ENCODE assay signal across 11 cellular contexts in genomic region chr15:77066961-77067690, GRCh38. TPM values are rescaled to one million over a fixed set of nuclear protein-coding genes. Genes with fewer than 3 reads are reported as not detected.
DNase-seq lines count a peak whose midpoint lies in the region; ATAC-seq, FAIRE-seq and TF ChIP-seq lines count a peak whose summit lies in the region.
"Had no signal": no experiment of that assay in that cellular context is flagged by ENCODE, and none has a peak within 500 bp of the region (broad histone marks: within the 10 kb centered on the region; RNA-seq: fewer than 3 reads in every experiment).

No MANE protein-coding gene starts in this region.

- H3K4me3 Mint-ChIP-seq in naive thymus-derived CD8-positive, alpha-beta T cell: peak overlapping the region in 2 of 10 donors; percentile 6 to 50

- no peaks in the 10 kb centered on the region for H3K36me3 ChIP-seq in small intestine (ENCODE audit: control insufficient read depth in 2 of 2, insufficient read depth in 2 of 2, low read length in 2 of 2)

- no peak overlapping the region for H3K4me3 ChIP-seq in fibroblast of villous mesenchyme (ENCODE audit: low read depth, low read length)
- H3K4me3 ChIP-seq in small intestine (ENCODE audit: low read depth in 1 of 2, low read length in 2 of 2): no peak overlapping the region

- no peaks in the 10 kb centered on the region for H3K9me3 ChIP-seq in small intestine (ENCODE audit: control insufficient read depth, low read depth)

- no peak for TF ChIP-seq CTCF in fibroblast of villous mesenchyme (IDR thresholded peaks at IDR 0.05; ENCODE audit: insufficient read depth, low read depth, low read length)

- ATAC-seq in naive thymus-derived CD8-positive, alpha-beta T cell: no peak
- no peak for ATAC-seq in GM19452 (IDR thresholded peaks at IDR 0.05; ENCODE audit: unreplicated experiment)

- no peaks in the 10 kb centered on the region for H3K36me3 Mint-ChIP-seq in naive thymus-derived CD8-positive, alpha-beta T cell

- POLR2A ChIA-PET in naive thymus-derived CD8-positive, alpha-beta T cell (lab: Charles Lee): interaction anchor here (0.7 to 1.3 kb wide), 2 partner anchors 10 to 200 kb away, joined by 3 to 5 read pairs; no protein-coding TSS in a partner anchor

- no peaks in the 10 kb centered on the region for H3K27me3 ChIP-seq in small intestine (ENCODE audit: control insufficient read depth in 2 of 2, insufficient read depth in 2 of 2, low read length in 2 of 2)

- no peaks in the 10 kb centered on the region for H3K9me3 Mint-ChIP-seq in naive thymus-derived CD8-positive, alpha-beta T cell

- peak overlapping the region in 2 of 10 donors; percentile 12 to 54 for H3K27ac Mint-ChIP-seq in naive thymus-derived CD8-positive, alpha-beta T cell

- no peaks in the 10 kb centered on the region for H3K27me3 Mint-ChIP-seq in naive thymus-derived CD8-positive, alpha-beta T cell

- peak overlapping the region; percentile 43 to 63 for H3K27ac ChIP-seq in small intestine (ENCODE audit: low read depth in 1 of 2, low read length in 1 of 2)

- WGBS in small intestine, 3 donors: 15 to 55% (median 40%) methylated on average over 4 of the region's 4 CpGs

- peak; percentile 64 for FAIRE-seq in small intestine (lab: Jason Lieb, UNC)
- FAIRE-seq: endometrium, GM12892 had no signal

- H3K4me1 ChIP-seq in small intestine (ENCODE audit: control insufficient read depth in 2 of 2, insufficient read depth in 1 of 2, low read depth in 1 of 2, low read length in 1 of 2): peaks cover 3 to 6% of the 10 kb centered on the region in 2 donors

- DNase-seq in NCI-H1417 (lab: John Stamatoyannopoulos, UW) (peak in 2 of 3 experiments; percentile 9 to 58), NCI-H1417 treated with DMSO at 0.1 percent for 48 hours (lab: John Stamatoyannopoulos, UW) (no peak), OCI-M1 (lab: John Stamatoyannopoulos, UW) (peak; percentile 31), fibroblast of villous mesenchyme (ENCODE audit: low read depth) (peak; percentile 82), small intestine (peak; percentile 97), ureter (ENCODE audit: low spot score) (no peak)
- DNase-seq in naive thymus-derived CD8-positive, alpha-beta T cell: no peak
- DNase-seq: activated T-cell treated with anti-CD3 and anti-CD28 coated beads for 4 hours had no signal

- peaks cover 26 to 77% (median 59%) of the 10 kb centered on the region in 4 donors for H3K4me1 Mint-ChIP-seq in naive thymus-derived CD8-positive, alpha-beta T cell

RNA-seq across cellular contexts. Expression of gene TSPAN3, which starts 3.8 kb away (rescaled TPM):
- total RNA-seq in fibroblast of villous mesenchyme: 136 and 203 TPM in 2 replicates
- 100 to 1,000 TPM; 263 to 352 (median 334) TPM for polyA plus RNA-seq in small intestine
- total RNA-seq in ureter: 166 TPM
- 10 to 100 TPM; 36.6 to 36.8 TPM for total RNA-seq in naive thymus-derived CD8-positive, alpha-beta T cell
- 100 to 1,000 TPM in 2 of 3 donors, 10 to 100 TPM in 1; 87.9 to 120 (median 115) TPM for polyA plus RNA-seq in naive thymus-derived CD8-positive, alpha-beta T cell

Comparison
In these comparisons a context has a peak if more than half of its experiments do, and no peak if none do; other contexts are left out.
1. DNase-seq: peak in NCI-H1417 (2 of 3), OCI-M1 (single experiment), fibroblast of villous mesenchyme (single experiment) and small intestine (single experiment); none in NCI-H1417 treated with DMSO at 0.1 percent for 48 hours (single experiment), ureter (single experiment) and naive thymus-derived CD8-positive, alpha-beta T cell (0 of 10).